ENCODE assay signal across 8 cellular contexts in genomic region chr2:10072656-10073480, GRCh38. TPM values are rescaled to one million over a fixed set of nuclear protein-coding genes. Genes with fewer than 3 reads are reported as not detected.
A peak's percentile ranks its signal among the peaks of the same experiment; 100 is the strongest.
DNase-seq lines count a peak whose midpoint lies in the region; ATAC-seq and TF ChIP-seq lines count a peak whose summit lies in the region.

No MANE protein-coding gene starts in this region.

- H3K36me3 ChIP-seq in Peyer's patch: no peaks in the 10 kb centered on the region
- no peaks in the 10 kb centered on the region for H3K36me3 ChIP-seq in neural cell (ENCODE audit: insufficient read depth, low read length)

- H3K4me1 ChIP-seq in Peyer's patch: no peaks in the 10 kb centered on the region

- H3K9me3 Mint-ChIP-seq in activated T-cell treated with anti-CD3 and anti-CD28 coated beads, Interleukin-2, amount 50 U/mL, for 4 hours: peaks cover 3% of the 10 kb centered on the region
- peaks cover 3 to 4% of the 10 kb centered on the region in 2 donors for H3K9me3 Mint-ChIP-seq in stimulated activated naive CD8-positive, alpha-beta T cell treated with anti-CD3 and anti-CD28 coated beads, Interleukin-15, amount 100 ng/mL, for 72 hours

- H3K79me2 ChIP-seq in neural cell (replicated peaks; ENCODE audit: insufficient read depth, low read length): no peaks in the 10 kb centered on the region

- TF ChIP-seq CTCF in LNCAP (IDR thresholded peaks at IDR 0.05) (peak; percentile 76), Peyer's patch (IDR thresholded peaks at IDR 0.05) (peak; percentile 69 to 93 (median 90)), neural cell (IDR thresholded peaks at IDR 0.05; ENCODE audit: poor library complexity, severe bottlenecking) (peak; percentile 90)

- no peak overlapping the region for H3K27ac ChIP-seq in Peyer's patch
- no peak overlapping the region for H3K27ac ChIP-seq in neural cell (ENCODE audit: low read length)

- no peak overlapping the region for H3K4me3 Mint-ChIP-seq in activated T-cell treated with anti-CD3 and anti-CD28 coated beads, Interleukin-2, amount 50 U/mL, for 4 hours
- no peak overlapping the region for H3K4me3 Mint-ChIP-seq in stimulated activated naive CD8-positive, alpha-beta T cell treated with anti-CD3 and anti-CD28 coated beads, Interleukin-15, amount 100 ng/mL, for 72 hours

- DNase-seq in DMS 273 treated with DMSO at 0.1 percent for 48 hours (lab: John Stamatoyannopoulos, UW): peak; percentile 71
- DNase-seq in Peyer's patch: peak; percentile 71 to 91 (median 74)
- DNase-seq in activated T-cell treated with anti-CD3 and anti-CD28 coated beads, Interleukin-2, amount 50 U/mL, for 4 hours: peak; percentile 73
- DNase-seq in fibroblast of gingiva (ENCODE audit: low read depth): peak; percentile 76
- DNase-seq in stimulated activated naive CD8-positive, alpha-beta T cell treated with anti-CD3 and anti-CD28 coated beads, Interleukin-15, amount 100 ng/mL, for 72 hours: peak; percentile 71 to 78

- H3K27me3 ChIP-seq in Peyer's patch: no peaks in the 10 kb centered on the region
- peaks cover 20% of the 10 kb centered on the region for H3K27me3 ChIP-seq in neural cell (ENCODE audit: insufficient read depth, low read depth, low read length)

- H3K4me1 Mint-ChIP-seq in activated T-cell treated with anti-CD3 and anti-CD28 coated beads, Interleukin-2, amount 50 U/mL, for 4 hours (ENCODE audit: low read depth): peaks cover 3% of the 10 kb centered on the region
- peaks cover 8% of the 10 kb centered on the region for H3K4me1 Mint-ChIP-seq in stimulated activated naive CD8-positive, alpha-beta T cell treated with anti-CD3 and anti-CD28 coated beads, Interleukin-15, amount 100 ng/mL, for 72 hours

- no peak overlapping the region for H2AFZ ChIP-seq in neural cell (ENCODE audit: low read depth, low read length)

- peak; percentile 78 for ATAC-seq in GM21717 (IDR thresholded peaks at IDR 0.05; ENCODE audit: unreplicated experiment)
- ATAC-seq in activated T-cell treated with anti-CD3 and anti-CD28 coated beads, Interleukin-2, amount 50 U/mL, for 4 hours: peak; percentile 95
- peak; percentile 93 for ATAC-seq in stimulated activated naive CD8-positive, alpha-beta T cell treated with anti-CD3 and anti-CD28 coated beads, Interleukin-15, amount 100 ng/mL, for 72 hours

- TF ChIP-seq POLR2A in Peyer's patch (IDR thresholded peaks at IDR 0.05): no peak

- H3K9me3 ChIP-seq in Peyer's patch (no peaks in the 10 kb centered on the region), neural cell (ENCODE audit: low read length) (no peaks in the 10 kb centered on the region)

- no peaks in the 10 kb centered on the region for H3K36me3 Mint-ChIP-seq in activated T-cell treated with anti-CD3 and anti-CD28 coated beads, Interleukin-2, amount 50 U/mL, for 4 hours (ENCODE audit: insufficient read depth)

- no peak overlapping the region for H3K27ac Mint-ChIP-seq in stimulated activated naive CD8-positive, alpha-beta T cell treated with anti-CD3 and anti-CD28 coated beads, Interleukin-15, amount 100 ng/mL, for 72 hours

- no peaks in the 10 kb centered on the region for H4K20me1 ChIP-seq in neural cell (ENCODE audit: insufficient read depth)

- H3K9me2 ChIP-seq in neural cell (ENCODE audit: insufficient read depth, low read length): no peaks in the 10 kb centered on the region

- H3K4me2 ChIP-seq in neural cell (ENCODE audit: low read length): no peak overlapping the region

- H3K27me3 Mint-ChIP-seq in activated T-cell treated with anti-CD3 and anti-CD28 coated beads, Interleukin-2, amount 50 U/mL, for 4 hours (ENCODE audit: low read depth): peaks cover 49% of the 10 kb centered on the region
- peaks cover 63% of the 10 kb centered on the region for H3K27me3 Mint-ChIP-seq in stimulated activated naive CD8-positive, alpha-beta T cell treated with anti-CD3 and anti-CD28 coated beads, Interleukin-15, amount 100 ng/mL, for 72 hours

- peak; percentile 86 for TF ChIP-seq RAD21 in neural cell (conservative IDR thresholded peaks at IDR 0.05)

- H3K9ac ChIP-seq in neural cell (ENCODE audit: low read length): no peak overlapping the region

- H3K4me3 ChIP-seq in Peyer's patch (no peak overlapping the region), neural cell (ENCODE audit: low read length) (no peak overlapping the region)

- no peaks in the 10 kb centered on the region for H3F3A ChIP-seq in neural cell (ENCODE audit: insufficient read depth, low read length, poor library complexity, severe bottlenecking)

- no peak for TF ChIP-seq EP300 in neural cell (conservative IDR thresholded peaks at IDR 0.05; ENCODE audit: poor library complexity, severe bottlenecking)

TF ChIP-seq in neural cell, 6 proteins besides CTCF, POLR2A, EP300 and RAD21:
- TF ChIP-seq SMC3 (conservative IDR thresholded peaks at IDR 0.05; ENCODE audit: poor library complexity) (peak; percentile 96), TAF1 (IDR thresholded peaks at IDR 0.05; ENCODE audit: low read depth) (no peak), POLR2AphosphoS5 (IDR thresholded peaks at IDR 0.05) (no peak), MXI1 (conservative IDR thresholded peaks at IDR 0.05; ENCODE audit: poor library complexity, severe bottlenecking) (peak; percentile 27)
TF ChIP-seq in neural cell: peak in this region for 2.

RNA-seq across cellular contexts. Expression of gene CYS1, which starts 7.3 kb away (rescaled TPM):
- total RNA-seq in Peyer's patch: 1 to 10 TPM in 3 of 4 donors, not detected in 1; 1.3 to 5.8 (median 1.6) TPM
- total RNA-seq in activated T-cell treated with anti-CD3 and anti-CD28 coated beads, Interleukin-2, amount 50 U/mL, for 4 hours: under 1 TPM in 1 of 3 donors, not detected in 2; 0.08 TPM
- polyA plus RNA-seq in neural cell: not detected in 2 replicates
- polyA minus RNA-seq in neural cell: not detected in 2 replicates

RNA-seq across cellular contexts. Expression of gene KLF11, which starts 29.5 kb away (rescaled TPM):
- total RNA-seq in Peyer's patch: 10 to 100 TPM in 2 of 4 donors, 1 to 10 TPM in 2; 4.0 to 17.3 (median 11.5) TPM
- total RNA-seq in activated T-cell treated with anti-CD3 and anti-CD28 coated beads, Interleukin-2, amount 50 U/mL, for 4 hours: 10 to 100 TPM in 1 of 3 donors, 1 to 10 TPM in 2; 5.2 to 10.2 (median 5.7) TPM
- 5.7 and 7.0 TPM in 2 replicates for polyA plus RNA-seq in neural cell
- 8.3 and 9.5 TPM in 2 replicates for polyA minus RNA-seq in neural cell

RNA-seq across cellular contexts. Expression of gene RRM2, which starts 49.7 kb away (rescaled TPM):
- total RNA-seq in Peyer's patch: 100 to 1,000 TPM in 1 of 4 donors, 10 to 100 TPM in 2, 1 to 10 TPM in 1; 6.7 to 139 (median 20.5) TPM
- total RNA-seq in activated T-cell treated with anti-CD3 and anti-CD28 coated beads, Interleukin-2, amount 50 U/mL, for 4 hours: 10 to 100 TPM; 40.9 to 54.9 (median 51.6) TPM
- 0.57 and 4.2 TPM in 2 replicates for polyA plus RNA-seq in neural cell
- polyA minus RNA-seq in neural cell: 1.2 and 3.5 TPM in 2 replicates
